In genomic region chr2:37775908-37776250, GRCh38 we compare ENCODE assay signal across 11 cellular contexts.
DNase-seq lines count a peak whose midpoint lies in the region; ATAC-seq, FAIRE-seq and TF ChIP-seq lines count a peak whose summit lies in the region.
"Had no signal": no experiment of that assay in that cellular context is flagged by ENCODE, and none has a peak within 500 bp of the region (broad histone marks: within the 10 kb centered on the region; RNA-seq: fewer than 3 reads in every experiment).

No MANE protein-coding gene starts in this region.

- POLR2A ChIA-PET in A549 (lab: Yijun Ruan, JAX) = interaction anchor here (1.0 to 1.2 kb wide), 3 partner anchors 100 to 362 kb away, joined by 3 to 7 read pairs (median 5); no protein-coding TSS in a partner anchor

- TF ChIP-seq EP300 in A549 (IDR thresholded peaks at IDR 0.05) = no peak

- H3K4me3 Mint-ChIP-seq in nephron = peak overlapping the region; percentile 11 to 69 (median 42)
- H3K4me3 Mint-ChIP-seq: activated naive CD8-positive, alpha-beta T cell treated with anti-CD3 and anti-CD28 coated beads, Interleukin-2, amount 10 ng/mL, durations not matched to agents 7 days and 5 days had no signal

- no peaks in the 10 kb centered on the region for H3K36me3 Mint-ChIP-seq in nephron (ENCODE audit: low read depth)

- peak overlapping the region; percentile 40 for H3K4me2 ChIP-seq in A549

- H3K4me1 Mint-ChIP-seq in nephron = peaks cover 100% of the 10 kb centered on the region
- H3K4me1 Mint-ChIP-seq: activated naive CD8-positive, alpha-beta T cell treated with anti-CD3 and anti-CD28 coated beads, Interleukin-2, amount 10 ng/mL, durations not matched to agents 7 days and 5 days had no signal

- peak overlapping the region; percentile 64 to 81 for H3K27ac ChIP-seq in A549
- no peak overlapping the region for H3K27ac ChIP-seq in substantia nigra (ENCODE audit: low read depth, low read length, poor library complexity, severe bottlenecking)

- no peak overlapping the region for H3K4me3 ChIP-seq in A549
- no peak overlapping the region for H3K4me3 ChIP-seq in epithelial cell of esophagus (ENCODE audit: low read length)

- peak in 1 of 2 experiments; percentile 34; a peak in 2 of 6 replicates for ATAC-seq in A549
- no peak for ATAC-seq in HG02870 (IDR thresholded peaks at IDR 0.05; ENCODE audit: unreplicated experiment)

- TF ChIP-seq RAD21 in A549 (conservative IDR thresholded peaks at IDR 0.05 in 1 of 2, IDR thresholded peaks at IDR 0.05 in 1 of 2) = no peak

- H3K9me3 ChIP-seq in A549 = no peaks in the 10 kb centered on the region

- no peak for DNase-seq in A549 (ENCODE audit: low read depth in 1 of 2, low spot score in 1 of 2)
- DNase-seq in NCI-H69 (lab: John Stamatoyannopoulos, UW) = peak; percentile 23
- DNase-seq in epithelial cell of esophagus (ENCODE audit: low read depth) = peak; percentile 91
- no peak for DNase-seq in substantia nigra (lab: John Stamatoyannopoulos, UW)
- no peak for DNase-seq in KG1 (lab: John Stamatoyannopoulos, UW)
- DNase-seq in erythroblast (lab: John Stamatoyannopoulos, UW) = no peak
- DNase-seq: activated CD4-positive, alpha-beta T cell treated with anti-CD3 and anti-CD28 coated beads, Interleukin-2, amount 50 U/mL, for 1 hour; activated naive CD8-positive, alpha-beta T cell treated with anti-CD3 and anti-CD28 coated beads, Interleukin-2, amount 10 ng/mL, durations not matched to agents 7 days and 5 days; head of caudate nucleus had no signal

- peaks cover 19% of the 10 kb centered on the region for H3K27me3 Mint-ChIP-seq in nephron (ENCODE audit: low read depth)
- H3K27me3 Mint-ChIP-seq: activated naive CD8-positive, alpha-beta T cell treated with anti-CD3 and anti-CD28 coated beads, Interleukin-2, amount 10 ng/mL, durations not matched to agents 7 days and 5 days had no signal

- TF ChIP-seq POLR2A in A549 (IDR thresholded peaks at IDR 0.05; ENCODE audit: low read length) = no peak
- TF ChIP-seq POLR2A in erythroblast (IDR thresholded peaks at IDR 0.05; ENCODE audit: low read length) = no peak

- TF ChIP-seq CTCF in A549 (IDR thresholded peaks at IDR 0.05) (no peak), epithelial cell of esophagus (IDR thresholded peaks at IDR 0.05; ENCODE audit: insufficient read depth, low read depth, low read length, missing control alignments) (no peak), nephron (IDR thresholded peaks at IDR 0.05; ENCODE audit: unreplicated experiment in 3 of 3) (no peak)

- H3K27ac Mint-ChIP-seq in nephron = peak overlapping the region; percentile 95 to 98 (median 95)
- H3K27ac Mint-ChIP-seq: activated naive CD8-positive, alpha-beta T cell treated with anti-CD3 and anti-CD28 coated beads, Interleukin-2, amount 10 ng/mL, durations not matched to agents 7 days and 5 days had no signal

- peaks cover 61% of the 10 kb centered on the region for H3K4me1 ChIP-seq in A549

- CTCF ChIA-PET in A549 (lab: Yijun Ruan, JAX) = interaction anchor here (0.6 to 1.9 kb wide), 4 partner anchors 15 to 360 kb away, joined by 3 to 5 read pairs (median 4); no protein-coding TSS in a partner anchor

- no peak for FAIRE-seq in A549 (lab: Jason Lieb, UNC)

- peaks cover 3% of the 10 kb centered on the region for H3K9me3 Mint-ChIP-seq in nephron

- WGBS in A549 (ENCODE audit: missing lambda C conversion rate) = 63% methylated on average over 3 of the region's 3 CpGs

TF ChIP-seq in A549, 52 proteins besides CTCF, POLR2A, EP300 and RAD21:
- no peak for TF ChIP-seq E2F6 (IDR thresholded peaks at IDR 0.05; ENCODE audit: borderline replicate concordance, low read depth)
- no peak for TF ChIP-seq EHF (CRISPR knock-in tag; IDR thresholded peaks at IDR 0.05)
- no peak for TF ChIP-seq NFE2L2 (conservative IDR thresholded peaks at IDR 0.05; ENCODE audit: low read length)
- no peak for TF ChIP-seq PHF8 (IDR thresholded peaks at IDR 0.05; ENCODE audit: borderline replicate concordance, low read depth)
- no peak for TF ChIP-seq BCL3 (IDR thresholded peaks at IDR 0.05)
- no peak for TF ChIP-seq HES2 (IDR thresholded peaks at IDR 0.05)
- TF ChIP-seq CBX2 (IDR thresholded peaks at IDR 0.05; ENCODE audit: borderline replicate concordance, low read depth) = no peak
- TF ChIP-seq ELK1 (IDR thresholded peaks at IDR 0.05; ENCODE audit: low read depth, low read length) = no peak
- TF ChIP-seq HMGXB4 (CRISPR knock-in tag; IDR thresholded peaks at IDR 0.05; ENCODE audit: borderline replicate concordance) = no peak
- no peak for TF ChIP-seq MAZ (IDR thresholded peaks at IDR 0.05; ENCODE audit: borderline replicate concordance, low read depth, low read length)
- no peak for TF ChIP-seq GATA3 (IDR thresholded peaks at IDR 0.05; ENCODE audit: borderline replicate concordance)
- TF ChIP-seq HOXA7 (CRISPR knock-in tag; IDR thresholded peaks at IDR 0.05) = no peak
- no peak for TF ChIP-seq CHD2 (IDR thresholded peaks at IDR 0.05; ENCODE audit: low read length, partially characterized antibody)
- no peak for TF ChIP-seq ZNF302 (CRISPR knock-in tag; IDR thresholded peaks at IDR 0.05)
- no peak for TF ChIP-seq ZC3H11A (IDR thresholded peaks at IDR 0.05)

Comparison
In these comparisons a context has a peak if more than half of its experiments do, and no peak if none do; other contexts are left out.
1. DNase-seq: peak in NCI-H69 (single experiment) and epithelial cell of esophagus (single experiment); none in A549 (0 of 2), substantia nigra (0 of 49), KG1 (single experiment) and erythroblast (0 of 2).